ENCODE assay signal across 15 cellular contexts in the genomic region with DNA sequence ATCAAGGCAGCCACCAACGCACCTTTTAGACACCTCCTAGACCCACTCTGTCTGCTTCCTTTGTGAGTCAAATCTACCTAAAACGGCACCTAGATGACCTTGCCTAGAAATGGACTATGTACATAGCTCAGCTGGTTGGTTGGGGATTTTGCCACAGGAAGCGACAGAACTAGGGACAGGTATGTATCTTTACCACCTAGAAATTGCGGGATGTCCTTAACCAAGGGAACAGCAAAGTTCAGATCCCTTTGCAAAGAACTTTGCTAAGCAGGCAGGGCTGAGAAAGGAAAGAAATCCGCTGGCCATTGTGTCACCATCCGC. TPM values are rescaled to one million over a fixed set of nuclear protein-coding genes. Genes with fewer than 3 reads are reported as not detected.
DNase-seq lines count a peak whose midpoint lies in the region; ATAC-seq and TF ChIP-seq lines count a peak whose summit lies in the region.
"Had no signal": no experiment of that assay in that cellular context is flagged by ENCODE, and none has a peak within 500 bp of the region (broad histone marks: within the 10 kb centered on the region; RNA-seq: fewer than 3 reads in every experiment).

No MANE protein-coding gene starts in this region.

- peaks cover 14% of the 10 kb centered on the region for H3K27me3 Mint-ChIP-seq in endodermal cell (ENCODE audit: insufficient read depth)

- peak overlapping the region in 2 of 10 experiments; percentile 75 to 97; a peak in 3 of 20 replicates for H3K4me3 ChIP-seq in BLaER1 treated with 17β-estradiol and CSF1 and Interleukin-3, amounts not matched to agents 10 nM and 100 nM
- peak overlapping the region; percentile 91; the same call in 1 of the 2 replicates for H3K4me3 ChIP-seq in PC-3 (ENCODE audit: low read length)
- no peak overlapping the region for H3K4me3 ChIP-seq in endodermal cell (ENCODE audit: low read length)
- H3K4me3 ChIP-seq in neural cell (ENCODE audit: low read length): peak overlapping the region; percentile 97
- H3K4me3 ChIP-seq: lung had no signal

- no peak for TF ChIP-seq EP300 in neural cell (conservative IDR thresholded peaks at IDR 0.05; ENCODE audit: poor library complexity, severe bottlenecking)

- H3K36me3 Mint-ChIP-seq in endodermal cell (ENCODE audit: low read depth): no peaks in the 10 kb centered on the region

- H3F3A ChIP-seq in PC-3 (ENCODE audit: low read length, unreplicated experiment): peaks cover 6% of the 10 kb centered on the region
- H3F3A ChIP-seq in neural cell (ENCODE audit: insufficient read depth, low read length, poor library complexity, severe bottlenecking): peaks cover 5% of the 10 kb centered on the region

- no peaks in the 10 kb centered on the region for H3K9me3 Mint-ChIP-seq in endodermal cell
- H3K9me3 Mint-ChIP-seq: activated T-cell treated with anti-CD3 and anti-CD28 coated beads, Interleukin-2, amount 50 U/mL, for 24 hours; stimulated activated naive CD8-positive, alpha-beta T cell treated with anti-CD3 and anti-CD28 coated beads, Interleukin-15, Interleukin-2, amounts not matched to agents 100 ng/mL and 50 ng/mL, for 24 hours had no signal

- intact Hi-C loops in PC-3 (cut with micrococcal nuclease): loop anchor here (1.0 to 5.0 kb wide), 7 partner anchors 250 to 657 kb away; no protein-coding TSS in a partner anchor

- H3K4me3 Mint-ChIP-seq in endodermal cell: peak overlapping the region; percentile 98

- WGBS in endodermal cell (ENCODE audit: insufficient coverage in 1 of 2, insufficient read length in 1 of 2), 2 experiments: 77 to 90% methylated on average over 4 to 6 of the region's 6 CpGs

- H3K4me1 ChIP-seq in BLaER1 treated with 17β-estradiol and CSF1 and Interleukin-3, amounts not matched to agents 10 nM and 100 nM: peaks cover 43 to 76% (median 59%) of the 10 kb centered on the region in 10 experiments
- peaks cover 43% of the 10 kb centered on the region for H3K4me1 ChIP-seq in PC-3 (ENCODE audit: insufficient read depth, low read length)
- no peaks in the 10 kb centered on the region for H3K4me1 ChIP-seq in endodermal cell (ENCODE audit: control insufficient read depth, insufficient read depth, low read length)

- DNase-seq in PC-3 (peak; percentile 15), endodermal cell (no peak), ureter (ENCODE audit: low spot score) (no peak), NCI-H2107 (lab: John Stamatoyannopoulos, UW) (no peak)
- no peak for DNase-seq in activated effector memory CD4-positive, alpha-beta T cell treated with anti-CD3 and anti-CD28 coated beads, Interleukin-2, amount 50 U/mL, for 16 hours
- DNase-seq: NCI-H774 had no signal

- ATAC-seq in PC-3 (no peak), HG03342 (IDR thresholded peaks at IDR 0.05; ENCODE audit: unreplicated experiment) (no peak)
- ATAC-seq: activated CD4-positive, CD25-positive, alpha-beta regulatory T cell treated with anti-CD3 and anti-CD28 coated beads, Interleukin-2, amount 50 U/mL, for 24 hours had no signal

- CTCF ChIA-PET in PC-3 (lab: Charles Lee): interaction anchor here (0.6 to 1.4 kb wide), 3 partner anchors 95 to 1194 kb away, joined by 3 to 6 read pairs (median 4); a partner anchor contains a TSS

- POLR2A ChIA-PET in PC-3 (lab: Charles Lee; ENCODE audit: unreplicated experiment): interaction anchor here (0.6 kb wide), 1 partner anchor 704 kb away, joined by 4 read pairs; no protein-coding TSS in a partner anchor

- no peaks in the 10 kb centered on the region for H3K9me3 ChIP-seq in BLaER1 treated with 17β-estradiol and CSF1 and Interleukin-3, amounts not matched to agents 10 nM and 100 nM (replicated peaks in 1 of 11)
- H3K9me3 ChIP-seq in PC-3 (ENCODE audit: low read length): no peaks in the 10 kb centered on the region
- H3K9me3 ChIP-seq in endodermal cell (ENCODE audit: control insufficient read depth, low read length): no peaks in the 10 kb centered on the region
- H3K9me3 ChIP-seq in neural cell (ENCODE audit: low read length): no peaks in the 10 kb centered on the region
- H3K9me3 ChIP-seq: BE2C had no signal

- no TSS peak for BruUV-seq in PC-3 (replicated peaks; lab: Mats Ljungman, UMichigan)

- H3K9me2 ChIP-seq in PC-3 (replicated peaks; ENCODE audit: low read length) (no peaks in the 10 kb centered on the region), neural cell (ENCODE audit: insufficient read depth, low read length) (no peaks in the 10 kb centered on the region)

- no peak for TF ChIP-seq CTCF in PC-3 (conservative IDR thresholded peaks at IDR 0.05; ENCODE audit: low read depth, low read length)
- TF ChIP-seq CTCF in endodermal cell (conservative IDR thresholded peaks at IDR 0.05): no peak
- no peak for TF ChIP-seq CTCF in neural cell (IDR thresholded peaks at IDR 0.05; ENCODE audit: poor library complexity, severe bottlenecking)

- peak overlapping the region; percentile 67 to 98 (median 94); a peak in 21 of 22 replicates for H3K27ac ChIP-seq in BLaER1 treated with 17β-estradiol and CSF1 and Interleukin-3, amounts not matched to agents 10 nM and 100 nM
- H3K27ac ChIP-seq in PC-3 (ENCODE audit: low read length) (peak overlapping the region; percentile 69), endodermal cell (ENCODE audit: low read depth, low read length) (no peak overlapping the region), neural cell (ENCODE audit: low read length) (peak overlapping the region; percentile 94)
- H3K27ac ChIP-seq: SK-N-MC had no signal

- H3K36me3 ChIP-seq in BLaER1 treated with 17β-estradiol and CSF1 and Interleukin-3, amounts not matched to agents 10 nM and 100 nM: peaks cover 0 to 14% (median 0%) of the 10 kb centered on the region in 11 experiments; a peak in 10 of 22 replicates
- H3K36me3 ChIP-seq in PC-3 (ENCODE audit: low read depth, low read length) (no peaks in the 10 kb centered on the region), endodermal cell (ENCODE audit: control insufficient read depth, insufficient read depth, low read length) (peaks cover under 1% of the 10 kb centered on the region), neural cell (ENCODE audit: insufficient read depth, low read length) (no peaks in the 10 kb centered on the region)
- H3K36me3 ChIP-seq: BE2C had no signal

- peak overlapping the region; percentile 73 to 99 (median 94) for H3K4me2 ChIP-seq in BLaER1 treated with 17β-estradiol and CSF1 and Interleukin-3, amounts not matched to agents 10 nM and 100 nM
- H3K4me2 ChIP-seq in PC-3 (ENCODE audit: low read length) (peak overlapping the region; percentile 89), neural cell (ENCODE audit: low read length) (no peak overlapping the region)

- H3K27ac Mint-ChIP-seq in endodermal cell: no peak overlapping the region
- H3K27ac Mint-ChIP-seq: activated T-cell treated with anti-CD3 and anti-CD28 coated beads, Interleukin-2, amount 50 U/mL, for 24 hours; stimulated activated naive CD8-positive, alpha-beta T cell treated with anti-CD3 and anti-CD28 coated beads, Interleukin-15, Interleukin-2, amounts not matched to agents 100 ng/mL and 50 ng/mL, for 24 hours had no signal

- H3K9ac ChIP-seq in BLaER1 treated with 17β-estradiol and CSF1 and Interleukin-3, amounts not matched to agents 10 nM and 100 nM: peak overlapping the region; percentile 59 to 96 (median 93); a peak in 20 of 22 replicates
- H3K9ac ChIP-seq in PC-3 (ENCODE audit: low read length): peak overlapping the region; percentile 78
- H3K9ac ChIP-seq in endodermal cell (ENCODE audit: extremely low read depth, low read length, poor library complexity, severe bottlenecking): no peak overlapping the region
- H3K9ac ChIP-seq in neural cell (ENCODE audit: low read length): peak overlapping the region; percentile 96

- peaks cover 32% of the 10 kb centered on the region for H3K4me1 Mint-ChIP-seq in endodermal cell

- H3K27me3 ChIP-seq in BLaER1 treated with 17β-estradiol and CSF1 and Interleukin-3, amounts not matched to agents 10 nM and 100 nM: no peaks in the 10 kb centered on the region
- H3K27me3 ChIP-seq in PC-3 (ENCODE audit: low read length) (no peaks in the 10 kb centered on the region), endodermal cell (ENCODE audit: control insufficient read depth, insufficient read depth, low read length, poor library complexity, severe bottlenecking) (no peaks in the 10 kb centered on the region), neural cell (ENCODE audit: insufficient read depth, low read depth, low read length) (no peaks in the 10 kb centered on the region)
- H3K27me3 ChIP-seq: BE2C had no signal

- H2AFZ ChIP-seq in PC-3 (ENCODE audit: low read length): peak overlapping the region; percentile 73
- H2AFZ ChIP-seq in neural cell (ENCODE audit: low read depth, low read length): no peak overlapping the region

- TF ChIP-seq RAD21 in neural cell (conservative IDR thresholded peaks at IDR 0.05): no peak

- H3K79me2 ChIP-seq in PC-3 (ENCODE audit: low read length): peaks cover 29% of the 10 kb centered on the region
- H3K79me2 ChIP-seq in neural cell (replicated peaks; ENCODE audit: insufficient read depth, low read length): peaks cover 28% of the 10 kb centered on the region

- peaks cover 20 to 29% (median 29%) of the 10 kb centered on the region in 11 experiments; a peak in 21 of 22 replicates for H4K20me1 ChIP-seq in BLaER1 treated with 17β-estradiol and CSF1 and Interleukin-3, amounts not matched to agents 10 nM and 100 nM
- H4K20me1 ChIP-seq in PC-3 (ENCODE audit: low read length) (peaks cover 14% of the 10 kb centered on the region), neural cell (ENCODE audit: insufficient read depth) (peaks cover 12% of the 10 kb centered on the region)

TF ChIP-seq in neural cell, 6 proteins besides CTCF, POLR2A, EP300 and RAD21 (continues in another document):
- TF ChIP-seq SMC3 (conservative IDR thresholded peaks at IDR 0.05; ENCODE audit: poor library complexity) (no peak), EZH2 (IDR thresholded peaks at IDR 0.05; ENCODE audit: borderline replicate concordance, insufficient read depth, low read length, poor library complexity, severe bottlenecking) (no peak), POLR2AphosphoS5 (IDR thresholded peaks at IDR 0.05) (no peak), MXI1 (conservative IDR thresholded peaks at IDR 0.05; ENCODE audit: poor library complexity, severe bottlenecking) (no peak), TAF1 (IDR thresholded peaks at IDR 0.05; ENCODE audit: low read depth) (no peak)

RNA-seq across cellular contexts. Expression of a gene that starts 2.0 kb away (rescaled TPM):
- 24.5 TPM in 2 replicates for total RNA-seq in PC-3 (2014; rRNA removed)
- total RNA-seq in endodermal cell: 10 to 100 TPM; 64.2 to 70.8 TPM
- polyA plus RNA-seq in endodermal cell (2013, experiment 1 of 2): 157 TPM
- polyA plus RNA-seq in endodermal cell (2013, experiment 2 of 2): 160 TPM
- 449 and 585 TPM in 2 replicates for polyA plus RNA-seq in neural cell
- 1,480 and 1,745 TPM in 2 replicates for polyA minus RNA-seq in neural cell
- 48.5 TPM for total RNA-seq in ureter

RNA-seq across cellular contexts. Expression of a gene that starts 42.5 kb away (rescaled TPM):
- total RNA-seq in PC-3 (2014; rRNA removed) (91.5 and 131 TPM in 2 replicates), endodermal cell (100 to 1,000 TPM in 1 of 2 donors, 10 to 100 TPM in 1; 68.4 to 112 TPM), ureter (101 TPM)
- polyA plus RNA-seq in endodermal cell (2013, experiment 1 of 2): 47.2 TPM
- polyA plus RNA-seq in endodermal cell (2013, experiment 2 of 2): 42.9 TPM
- 23.1 and 25.2 TPM in 2 replicates for polyA plus RNA-seq in neural cell
- 18.0 and 23.7 TPM in 2 replicates for polyA minus RNA-seq in neural cell
